In the genomic region with DNA sequence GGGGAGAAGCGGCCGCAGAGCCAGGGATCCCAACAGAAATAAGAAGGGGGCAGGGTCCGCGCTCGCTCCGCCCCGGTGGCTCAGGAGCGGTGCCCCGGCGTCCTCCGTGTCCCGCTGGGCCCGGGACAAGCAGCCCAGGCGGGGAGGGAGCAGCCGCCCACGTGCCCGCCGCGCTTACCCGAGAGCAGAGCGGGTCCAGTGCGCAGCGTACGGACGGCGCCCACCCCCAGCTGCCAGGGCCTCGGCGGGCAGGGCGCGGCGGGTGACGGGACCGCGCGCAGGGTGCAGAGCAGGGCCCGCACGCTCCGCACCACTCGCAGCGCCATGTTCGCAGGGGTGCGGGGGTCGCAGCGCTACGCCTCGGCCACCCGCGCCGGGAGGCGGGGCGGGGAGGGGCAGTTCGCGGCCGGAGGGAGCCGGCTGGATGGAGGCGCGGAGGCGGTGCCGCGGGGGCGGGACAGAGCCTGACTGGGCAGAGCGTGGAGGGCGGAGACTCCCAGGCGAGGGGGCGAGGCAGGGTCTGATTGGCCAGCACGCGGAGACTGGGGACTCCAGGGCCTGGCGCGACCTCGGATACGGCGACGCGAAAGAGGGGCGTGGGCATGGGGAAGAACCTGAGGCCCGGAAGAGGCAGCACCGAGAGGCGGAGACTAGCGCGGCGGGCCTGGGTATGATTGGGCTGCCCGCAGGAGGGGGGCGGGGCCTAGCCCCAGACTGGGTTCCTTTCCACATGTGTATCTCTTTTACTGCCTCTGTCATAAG, we compare ENCODE assay signal across 1 cellular context.
TF ChIP-seq lines count a peak whose summit lies in the region.

A gene (minus strand): TSS at position 443 of the 762 bp plus-strand sequence. CDS start 117 bp downstream, at position 326.

TF ChIP-seq in GM12878, 131 proteins besides CTCF, POLR2A, EP300 and RAD21 (continued from another document and continues in another):
- TF ChIP-seq, protein P1, sequence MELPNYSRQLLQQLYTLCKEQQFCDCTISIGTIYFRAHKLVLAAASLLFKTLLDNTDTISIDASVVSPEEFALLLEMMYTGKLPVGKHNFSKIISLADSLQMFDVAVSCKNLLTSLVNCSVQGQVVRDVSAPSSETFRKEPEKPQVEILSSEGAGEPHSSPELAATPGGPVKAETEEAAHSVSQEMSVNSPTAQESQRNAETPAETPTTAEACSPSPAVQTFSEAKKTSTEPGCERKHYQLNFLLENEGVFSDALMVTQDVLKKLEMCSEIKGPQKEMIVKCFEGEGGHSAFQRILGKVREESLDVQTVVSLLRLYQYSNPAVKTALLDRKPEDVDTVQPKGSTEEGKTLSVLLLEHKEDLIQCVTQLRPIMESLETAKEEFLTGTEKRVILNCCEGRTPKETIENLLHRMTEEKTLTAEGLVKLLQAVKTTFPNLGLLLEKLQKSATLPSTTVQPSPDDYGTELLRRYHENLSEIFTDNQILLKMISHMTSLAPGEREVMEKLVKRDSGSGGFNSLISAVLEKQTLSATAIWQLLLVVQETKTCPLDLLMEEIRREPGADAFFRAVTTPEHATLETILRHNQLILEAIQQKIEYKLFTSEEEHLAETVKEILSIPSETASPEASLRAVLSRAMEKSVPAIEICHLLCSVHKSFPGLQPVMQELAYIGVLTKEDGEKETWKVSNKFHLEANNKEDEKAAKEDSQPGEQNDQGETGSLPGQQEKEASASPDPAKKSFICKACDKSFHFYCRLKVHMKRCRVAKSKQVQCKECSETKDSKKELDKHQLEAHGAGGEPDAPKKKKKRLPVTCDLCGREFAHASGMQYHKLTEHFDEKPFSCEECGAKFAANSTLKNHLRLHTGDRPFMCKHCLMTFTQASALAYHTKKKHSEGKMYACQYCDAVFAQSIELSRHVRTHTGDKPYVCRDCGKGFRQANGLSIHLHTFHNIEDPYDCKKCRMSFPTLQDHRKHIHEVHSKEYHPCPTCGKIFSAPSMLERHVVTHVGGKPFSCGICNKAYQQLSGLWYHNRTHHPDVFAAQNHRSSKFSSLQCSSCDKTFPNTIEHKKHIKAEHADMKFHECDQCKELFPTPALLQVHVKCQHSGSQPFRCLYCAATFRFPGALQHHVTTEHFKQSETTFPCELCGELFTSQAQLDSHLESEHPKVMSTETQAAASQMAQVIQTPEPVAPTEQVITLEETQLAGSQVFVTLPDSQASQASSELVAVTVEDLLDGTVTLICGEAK (IDR thresholded peaks at IDR 0.05; ENCODE audit: borderline replicate concordance), result no peak
- TF ChIP-seq RAD51 (IDR thresholded peaks at IDR 0.05) (no peak), POLR2AphosphoS2 (IDR thresholded peaks at IDR 0.05; ENCODE audit: low read depth, low read length) (no peak), IKZF1 (conservative IDR thresholded peaks at IDR 0.05) (peak; percentile 80), MEF2A (IDR thresholded peaks at IDR 0.05; ENCODE audit: insufficient read depth, low read depth, low read length) (no peak), WRNIP1 (IDR thresholded peaks at IDR 0.05; ENCODE audit: borderline replicate concordance, low read depth, low read length) (no peak), SREBF1 (IDR thresholded peaks at IDR 0.05; ENCODE audit: low read length) (no peak), BHLHE40 (IDR thresholded peaks at IDR 0.05; ENCODE audit: borderline replicate concordance in 1 of 2, low read depth in 2 of 2, low read length in 1 of 2) (peak in 1 of 2 experiments; percentile 75; a peak in 2 of 4 replicates), ZNF24 (IDR thresholded peaks at IDR 0.05) (no peak), HCFC1 (IDR thresholded peaks at IDR 0.05; ENCODE audit: low read length) (no peak), CREB1 (IDR thresholded peaks at IDR 0.05; ENCODE audit: low read depth) (peak; percentile 45; the same call in 1 of the 2 replicates), MEF2B (IDR thresholded peaks at IDR 0.05; ENCODE audit: partially characterized antibody, poor library complexity, severe bottlenecking) (no peak), NBN (IDR thresholded peaks at IDR 0.05) (no peak), EED (IDR thresholded peaks at IDR 0.05; ENCODE audit: low read depth) (no peak), ZBED1 (IDR thresholded peaks at IDR 0.05; ENCODE audit: borderline replicate concordance) (no peak), ZSCAN29 (IDR thresholded peaks at IDR 0.05) (0 out of 2 replicates have a peak, but pooled peaks have one; percentile 36), SP1 (IDR thresholded peaks at IDR 0.05; ENCODE audit: low read depth, low read length) (peak; percentile 87), ZNF622 (IDR thresholded peaks at IDR 0.05) (no peak), KAT2A (conservative IDR thresholded peaks at IDR 0.05; ENCODE audit: control insufficient read depth, low read depth, low read length) (no peak), ESRRA (IDR thresholded peaks at IDR 0.05; ENCODE audit: low read length) (no peak), YY1 (IDR thresholded peaks at IDR 0.05; ENCODE audit: low read depth, low read length) (peak; percentile 34; the same call in 1 of the 2 replicates), TARDBP (IDR thresholded peaks at IDR 0.05; ENCODE audit: borderline replicate concordance) (no peak), CHD2 (IDR thresholded peaks at IDR 0.05; ENCODE audit: borderline replicate concordance, low read depth, low read length) (peak; percentile 71), SIN3A (IDR thresholded peaks at IDR 0.05; ENCODE audit: low read depth, low read length) (no peak), MTA2 (IDR thresholded peaks at IDR 0.05; ENCODE audit: low read depth) (no peak), SMC3 (IDR thresholded peaks at IDR 0.05; ENCODE audit: borderline replicate concordance, low read length) (no peak), ETV6 (conservative IDR thresholded peaks at IDR 0.05 in 1 of 2, IDR thresholded peaks at IDR 0.05 in 1 of 2; ENCODE audit: borderline replicate concordance in 1 of 2, low read depth in 1 of 2) (no peak), SUZ12 (IDR thresholded peaks at IDR 0.05; ENCODE audit: unreplicated experiment) (no peak), POLR2AphosphoS5 (IDR thresholded peaks at IDR 0.05; ENCODE audit: low read length) (no peak), STAT3 (IDR thresholded peaks at IDR 0.05; ENCODE audit: low read depth, low read length) (no peak), CREM (IDR thresholded peaks at IDR 0.05; ENCODE audit: low read depth) (no peak), FOS (IDR thresholded peaks at IDR 0.05; ENCODE audit: borderline replicate concordance, extremely low read depth, insufficient read length) (no peak), SMAD1 (IDR thresholded peaks at IDR 0.05; ENCODE audit: low read depth, partially characterized antibody) (no peak), ZNF207 (IDR thresholded peaks at IDR 0.05; ENCODE audit: borderline replicate concordance) (0 out of 2 replicates have a peak, but pooled peaks have one; percentile 84), RB1 (IDR thresholded peaks at IDR 0.05; ENCODE audit: borderline replicate concordance) (peak; percentile 65; the same call in 1 of the 2 replicates), ATF7 (IDR thresholded peaks at IDR 0.05; ENCODE audit: low read depth) (no peak), EZH2 (IDR thresholded peaks at IDR 0.05; ENCODE audit: borderline replicate concordance, control insufficient read depth, low read depth, low read length) (no peak), JUND (IDR thresholded peaks at IDR 0.05; ENCODE audit: low read depth, low read length) (no peak), BMI1 (IDR thresholded peaks at IDR 0.05; ENCODE audit: borderline replicate concordance) (no peak), NFIC (IDR thresholded peaks at IDR 0.05; ENCODE audit: low read depth, low read length) (no peak), RCOR1 (conservative IDR thresholded peaks at IDR 0.05; ENCODE audit: low read depth, low read length) (no peak), GATAD2B (conservative IDR thresholded peaks at IDR 0.05; ENCODE audit: low read depth) (peak; percentile 91)
- TF ChIP-seq, protein P2, sequence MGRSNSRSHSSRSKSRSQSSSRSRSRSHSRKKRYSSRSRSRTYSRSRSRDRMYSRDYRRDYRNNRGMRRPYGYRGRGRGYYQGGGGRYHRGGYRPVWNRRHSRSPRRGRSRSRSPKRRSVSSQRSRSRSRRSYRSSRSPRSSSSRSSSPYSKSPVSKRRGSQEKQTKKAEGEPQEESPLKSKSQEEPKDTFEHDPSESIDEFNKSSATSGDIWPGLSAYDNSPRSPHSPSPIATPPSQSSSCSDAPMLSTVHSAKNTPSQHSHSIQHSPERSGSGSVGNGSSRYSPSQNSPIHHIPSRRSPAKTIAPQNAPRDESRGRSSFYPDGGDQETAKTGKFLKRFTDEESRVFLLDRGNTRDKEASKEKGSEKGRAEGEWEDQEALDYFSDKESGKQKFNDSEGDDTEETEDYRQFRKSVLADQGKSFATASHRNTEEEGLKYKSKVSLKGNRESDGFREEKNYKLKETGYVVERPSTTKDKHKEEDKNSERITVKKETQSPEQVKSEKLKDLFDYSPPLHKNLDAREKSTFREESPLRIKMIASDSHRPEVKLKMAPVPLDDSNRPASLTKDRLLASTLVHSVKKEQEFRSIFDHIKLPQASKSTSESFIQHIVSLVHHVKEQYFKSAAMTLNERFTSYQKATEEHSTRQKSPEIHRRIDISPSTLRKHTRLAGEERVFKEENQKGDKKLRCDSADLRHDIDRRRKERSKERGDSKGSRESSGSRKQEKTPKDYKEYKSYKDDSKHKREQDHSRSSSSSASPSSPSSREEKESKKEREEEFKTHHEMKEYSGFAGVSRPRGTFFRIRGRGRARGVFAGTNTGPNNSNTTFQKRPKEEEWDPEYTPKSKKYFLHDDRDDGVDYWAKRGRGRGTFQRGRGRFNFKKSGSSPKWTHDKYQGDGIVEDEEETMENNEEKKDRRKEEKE (IDR thresholded peaks at IDR 0.05), result peak; percentile 25; the same call in 1 of the 2 replicates
- TF ChIP-seq, protein P3, sequence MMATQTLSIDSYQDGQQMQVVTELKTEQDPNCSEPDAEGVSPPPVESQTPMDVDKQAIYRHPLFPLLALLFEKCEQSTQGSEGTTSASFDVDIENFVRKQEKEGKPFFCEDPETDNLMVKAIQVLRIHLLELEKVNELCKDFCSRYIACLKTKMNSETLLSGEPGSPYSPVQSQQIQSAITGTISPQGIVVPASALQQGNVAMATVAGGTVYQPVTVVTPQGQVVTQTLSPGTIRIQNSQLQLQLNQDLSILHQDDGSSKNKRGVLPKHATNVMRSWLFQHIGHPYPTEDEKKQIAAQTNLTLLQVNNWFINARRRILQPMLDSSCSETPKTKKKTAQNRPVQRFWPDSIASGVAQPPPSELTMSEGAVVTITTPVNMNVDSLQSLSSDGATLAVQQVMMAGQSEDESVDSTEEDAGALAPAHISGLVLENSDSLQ (IDR thresholded peaks at IDR 0.05), result peak; percentile 36; the same call in 1 of the 2 replicates
- TF ChIP-seq, protein P4, sequence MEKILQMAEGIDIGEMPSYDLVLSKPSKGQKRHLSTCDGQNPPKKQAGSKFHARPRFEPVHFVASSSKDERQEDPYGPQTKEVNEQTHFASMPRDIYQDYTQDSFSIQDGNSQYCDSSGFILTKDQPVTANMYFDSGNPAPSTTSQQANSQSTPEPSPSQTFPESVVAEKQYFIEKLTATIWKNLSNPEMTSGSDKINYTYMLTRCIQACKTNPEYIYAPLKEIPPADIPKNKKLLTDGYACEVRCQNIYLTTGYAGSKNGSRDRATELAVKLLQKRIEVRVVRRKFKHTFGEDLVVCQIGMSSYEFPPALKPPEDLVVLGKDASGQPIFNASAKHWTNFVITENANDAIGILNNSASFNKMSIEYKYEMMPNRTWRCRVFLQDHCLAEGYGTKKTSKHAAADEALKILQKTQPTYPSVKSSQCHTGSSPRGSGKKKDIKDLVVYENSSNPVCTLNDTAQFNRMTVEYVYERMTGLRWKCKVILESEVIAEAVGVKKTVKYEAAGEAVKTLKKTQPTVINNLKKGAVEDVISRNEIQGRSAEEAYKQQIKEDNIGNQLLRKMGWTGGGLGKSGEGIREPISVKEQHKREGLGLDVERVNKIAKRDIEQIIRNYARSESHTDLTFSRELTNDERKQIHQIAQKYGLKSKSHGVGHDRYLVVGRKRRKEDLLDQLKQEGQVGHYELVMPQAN (conservative IDR thresholded peaks at IDR 0.05), result peak; percentile 86
- TF ChIP-seq, protein P5, sequence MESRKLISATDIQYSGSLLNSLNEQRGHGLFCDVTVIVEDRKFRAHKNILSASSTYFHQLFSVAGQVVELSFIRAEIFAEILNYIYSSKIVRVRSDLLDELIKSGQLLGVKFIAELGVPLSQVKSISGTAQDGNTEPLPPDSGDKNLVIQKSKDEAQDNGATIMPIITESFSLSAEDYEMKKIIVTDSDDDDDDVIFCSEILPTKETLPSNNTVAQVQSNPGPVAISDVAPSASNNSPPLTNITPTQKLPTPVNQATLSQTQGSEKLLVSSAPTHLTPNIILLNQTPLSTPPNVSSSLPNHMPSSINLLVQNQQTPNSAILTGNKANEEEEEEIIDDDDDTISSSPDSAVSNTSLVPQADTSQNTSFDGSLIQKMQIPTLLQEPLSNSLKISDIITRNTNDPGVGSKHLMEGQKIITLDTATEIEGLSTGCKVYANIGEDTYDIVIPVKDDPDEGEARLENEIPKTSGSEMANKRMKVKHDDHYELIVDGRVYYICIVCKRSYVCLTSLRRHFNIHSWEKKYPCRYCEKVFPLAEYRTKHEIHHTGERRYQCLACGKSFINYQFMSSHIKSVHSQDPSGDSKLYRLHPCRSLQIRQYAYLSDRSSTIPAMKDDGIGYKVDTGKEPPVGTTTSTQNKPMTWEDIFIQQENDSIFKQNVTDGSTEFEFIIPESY (IDR thresholded peaks at IDR 0.05), result no peak
- TF ChIP-seq, protein P6, sequence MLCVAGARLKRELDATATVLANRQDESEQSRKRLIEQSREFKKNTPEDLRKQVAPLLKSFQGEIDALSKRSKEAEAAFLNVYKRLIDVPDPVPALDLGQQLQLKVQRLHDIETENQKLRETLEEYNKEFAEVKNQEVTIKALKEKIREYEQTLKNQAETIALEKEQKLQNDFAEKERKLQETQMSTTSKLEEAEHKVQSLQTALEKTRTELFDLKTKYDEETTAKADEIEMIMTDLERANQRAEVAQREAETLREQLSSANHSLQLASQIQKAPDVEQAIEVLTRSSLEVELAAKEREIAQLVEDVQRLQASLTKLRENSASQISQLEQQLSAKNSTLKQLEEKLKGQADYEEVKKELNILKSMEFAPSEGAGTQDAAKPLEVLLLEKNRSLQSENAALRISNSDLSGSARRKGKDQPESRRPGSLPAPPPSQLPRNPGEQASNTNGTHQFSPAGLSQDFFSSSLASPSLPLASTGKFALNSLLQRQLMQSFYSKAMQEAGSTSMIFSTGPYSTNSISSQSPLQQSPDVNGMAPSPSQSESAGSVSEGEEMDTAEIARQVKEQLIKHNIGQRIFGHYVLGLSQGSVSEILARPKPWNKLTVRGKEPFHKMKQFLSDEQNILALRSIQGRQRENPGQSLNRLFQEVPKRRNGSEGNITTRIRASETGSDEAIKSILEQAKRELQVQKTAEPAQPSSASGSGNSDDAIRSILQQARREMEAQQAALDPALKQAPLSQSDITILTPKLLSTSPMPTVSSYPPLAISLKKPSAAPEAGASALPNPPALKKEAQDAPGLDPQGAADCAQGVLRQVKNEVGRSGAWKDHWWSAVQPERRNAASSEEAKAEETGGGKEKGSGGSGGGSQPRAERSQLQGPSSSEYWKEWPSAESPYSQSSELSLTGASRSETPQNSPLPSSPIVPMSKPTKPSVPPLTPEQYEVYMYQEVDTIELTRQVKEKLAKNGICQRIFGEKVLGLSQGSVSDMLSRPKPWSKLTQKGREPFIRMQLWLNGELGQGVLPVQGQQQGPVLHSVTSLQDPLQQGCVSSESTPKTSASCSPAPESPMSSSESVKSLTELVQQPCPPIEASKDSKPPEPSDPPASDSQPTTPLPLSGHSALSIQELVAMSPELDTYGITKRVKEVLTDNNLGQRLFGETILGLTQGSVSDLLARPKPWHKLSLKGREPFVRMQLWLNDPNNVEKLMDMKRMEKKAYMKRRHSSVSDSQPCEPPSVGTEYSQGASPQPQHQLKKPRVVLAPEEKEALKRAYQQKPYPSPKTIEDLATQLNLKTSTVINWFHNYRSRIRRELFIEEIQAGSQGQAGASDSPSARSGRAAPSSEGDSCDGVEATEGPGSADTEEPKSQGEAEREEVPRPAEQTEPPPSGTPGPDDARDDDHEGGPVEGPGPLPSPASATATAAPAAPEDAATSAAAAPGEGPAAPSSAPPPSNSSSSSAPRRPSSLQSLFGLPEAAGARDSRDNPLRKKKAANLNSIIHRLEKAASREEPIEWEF (IDR thresholded peaks at IDR 0.05; ENCODE audit: insufficient replicate concordance, low read depth, low read length), result no peak
